Comparison of ENCODE assay signal across 26 cellular contexts in genomic region chr11:9656864-9657263, GRCh38. TPM values are rescaled to one million over a fixed set of nuclear protein-coding genes. Genes with fewer than 3 reads are reported as not detected.
A peak's percentile ranks its signal among the peaks of the same experiment; 100 is the strongest.
DNase-seq lines count a peak whose midpoint lies in the region; ATAC-seq, FAIRE-seq and TF ChIP-seq lines count a peak whose summit lies in the region.
"Had no signal": no experiment of that assay in that cellular context is flagged by ENCODE, and none has a peak within 500 bp of the region (broad histone marks: within the 10 kb centered on the region; RNA-seq: fewer than 3 reads in every experiment).

No MANE protein-coding gene starts in this region.

- peaks cover 15% of the 10 kb centered on the region for H3K4me1 Mint-ChIP-seq in osteocyte (ENCODE audit: unreplicated experiment)

- no peaks in the 10 kb centered on the region for H4K20me1 ChIP-seq in endothelial cell of umbilical vein (replicated peaks; ENCODE audit: control insufficient read depth, extremely low read depth, insufficient read depth, low read length)
- H4K20me1 ChIP-seq: BLaER1 had no signal

- H3K4me1 ChIP-seq in endothelial cell of umbilical vein (ENCODE audit: control insufficient read depth, extremely low read depth, insufficient read depth, low read length), result peaks cover 13% of the 10 kb centered on the region
- H3K4me1 ChIP-seq: HAP-1, SJSA1 had no signal

- no peak for ATAC-seq in HG03565 (IDR thresholded peaks at IDR 0.05; ENCODE audit: unreplicated experiment)
- ATAC-seq in HG02763 (IDR thresholded peaks at IDR 0.05; ENCODE audit: unreplicated experiment), result no peak

- no peak overlapping the region for H3K27ac Mint-ChIP-seq in osteocyte (ENCODE audit: unreplicated experiment)
- H3K27ac Mint-ChIP-seq: CD4-positive, CD25-positive, alpha-beta regulatory T cell; HFFc6 had no signal

- CTCF ChIA-PET in endothelial cell of umbilical vein (lab: Charles Lee), result no interaction called here

- H3K4me3 ChIP-seq in endothelial cell of umbilical vein (replicated peaks in 1 of 3; ENCODE audit: insufficient read depth in 1 of 3, low read depth in 1 of 3, low read length in 3 of 3), result no peak overlapping the region
- H3K4me3 ChIP-seq: BLaER1, HAP-1, SJSA1 had no signal

- no peaks in the 10 kb centered on the region for H3K79me2 ChIP-seq in endothelial cell of umbilical vein (ENCODE audit: control insufficient read depth, insufficient read depth, low read length)

- intact Hi-C loops in endothelial cell of umbilical vein (cut with micrococcal nuclease), result no loop called here

- dilution Hi-C loops in endothelial cell of umbilical vein (cut with MboI; ENCODE audit: extremely low pct_ligation_motif_present, low sequenced_read_pairs), result no loop called here

- no peak overlapping the region for H3K9ac ChIP-seq in endothelial cell of umbilical vein (replicated peaks; ENCODE audit: extremely low read depth, insufficient read depth, low read length)
- H3K9ac ChIP-seq: BLaER1 had no signal

- no peaks in the 10 kb centered on the region for H3K36me3 ChIP-seq in endothelial cell of umbilical vein (ENCODE audit: control insufficient read depth in 2 of 2, extremely low read depth in 1 of 2, insufficient read depth in 2 of 2, low read length in 2 of 2)
- H3K36me3 ChIP-seq: BLaER1, HAP-1, SJSA1 had no signal

- no peak overlapping the region for H3K27ac ChIP-seq in endothelial cell of umbilical vein (ENCODE audit: insufficient read depth, low read depth, low read length)
- H3K27ac ChIP-seq: BLaER1, SJSA1 had no signal

- H3K27me3 Mint-ChIP-seq in osteocyte (ENCODE audit: unreplicated experiment), result no peaks in the 10 kb centered on the region

- H3K36me3 Mint-ChIP-seq in osteocyte (ENCODE audit: unreplicated experiment), result no peaks in the 10 kb centered on the region
- H3K36me3 Mint-ChIP-seq: CD4-positive, CD25-positive, alpha-beta regulatory T cell had no signal

- no peak for FAIRE-seq in endothelial cell of umbilical vein (lab: Jason Lieb, UNC)
- FAIRE-seq: D721Med, G401.6 had no signal

- no peak overlapping the region for H2AFZ ChIP-seq in endothelial cell of umbilical vein (ENCODE audit: low read depth, low read length)

- H3K9me3 Mint-ChIP-seq in osteocyte (ENCODE audit: unreplicated experiment), result peaks cover 8% of the 10 kb centered on the region

- H3K9me1 ChIP-seq in endothelial cell of umbilical vein (replicated peaks; ENCODE audit: control insufficient read depth, extremely low read depth, insufficient read depth, low read length), result no peaks in the 10 kb centered on the region

- no TSS peak for BruUV-seq in endothelial cell of umbilical vein (replicated peaks; lab: Mats Ljungman, UMichigan)

- DNase-seq in D341Med (ENCODE audit: low spot score), result peak; percentile 33
- DNase-seq in NCI-H2029 treated with DMSO at 0.1 percent for 48 hours (lab: John Stamatoyannopoulos, UW), result peak; percentile 35
- peak; percentile 35 for DNase-seq in endothelial cell of umbilical vein (ENCODE audit: low read depth, low spot score)
- peak; percentile 19 for DNase-seq in osteocyte (ENCODE audit: extremely low spot score, unreplicated experiment)
- DNase-seq in NCI-H748 treated with DMSO at 0.1 percent for 48 hours (lab: John Stamatoyannopoulos, UW), result no peak
- DNase-seq: CD4-positive, CD25-positive, alpha-beta regulatory T cell; GOT3; HFFc6; IMR-90; KG1; NCI-H1048; NCI-H1417; NCI-H1694; NCI-H2081 treated with DMSO at 0.1 percent for 48 hours; NCI-H446; NCI-H524 treated with DMSO at 0.1 percent for 48 hours; NK-92 treated with Interleukin-12 subunit alpha and Interleukin-12 subunit beta, amount 100 ng/mL, for 24 hours; Right ventricle myocardium superior; RPMI8226 had no signal

- no peak for TF ChIP-seq POLR2A in endothelial cell of umbilical vein (IDR thresholded peaks at IDR 0.05; ENCODE audit: low read depth, low read length)

- POLR2A ChIA-PET in endothelial cell of umbilical vein (lab: Charles Lee), result no interaction called here

- no peak overlapping the region for H3K4me2 ChIP-seq in endothelial cell of umbilical vein (ENCODE audit: insufficient read depth, low read length)
- H3K4me2 ChIP-seq: BLaER1 had no signal

- no peaks in the 10 kb centered on the region for H3K9me3 ChIP-seq in endothelial cell of umbilical vein (replicated peaks; ENCODE audit: control insufficient read depth, insufficient read depth, low read length)
- H3K9me3 ChIP-seq: SJSA1 had no signal

- H3K4me3 Mint-ChIP-seq in osteocyte (ENCODE audit: unreplicated experiment), result no peak overlapping the region
- H3K4me3 Mint-ChIP-seq: CD4-positive, CD25-positive, alpha-beta regulatory T cell; HFFc6 had no signal

- TF ChIP-seq CTCF in endothelial cell of umbilical vein (IDR thresholded peaks at IDR 0.05; ENCODE audit: extremely low read depth in 1 of 2, insufficient read depth in 1 of 2, low read depth in 1 of 2, low read length in 2 of 2), result no peak
- TF ChIP-seq CTCF in osteocyte (IDR thresholded peaks at IDR 0.05), result no peak

- H3K27me3 ChIP-seq in endothelial cell of umbilical vein (ENCODE audit: control insufficient read depth in 2 of 2, insufficient read depth in 2 of 2, low read length in 2 of 2), result no peaks in the 10 kb centered on the region
- H3K27me3 ChIP-seq: BLaER1, SJSA1 had no signal

TF ChIP-seq in endothelial cell of umbilical vein, 7 proteins besides CTCF, POLR2A, EP300 and RAD21:
- no peak for TF ChIP-seq EZH2 (IDR thresholded peaks at IDR 0.05; ENCODE audit: borderline replicate concordance, low read depth, low read length, severe bottlenecking)
- no peak for TF ChIP-seq FOS (IDR thresholded peaks at IDR 0.05; ENCODE audit: borderline replicate concordance, insufficient read depth, low read length)
- TF ChIP-seq GATA2 (IDR thresholded peaks at IDR 0.05; ENCODE audit: insufficient read depth, insufficient read length, low read depth, low read length), result no peak

RNA-seq across cellular contexts. Expression of gene SWAP70, which starts 7.0 kb away (rescaled TPM):
- total RNA-seq in endothelial cell of umbilical vein, result 156 and 165 TPM in 2 replicates
- 39.6 and 52.5 TPM in 2 replicates for polyA plus RNA-seq in endothelial cell of umbilical vein
- polyA plus RNA-seq in endothelial cell of umbilical vein (2011; cell fraction: cytosol; rRNA removed), result 62.4 and 66.8 TPM in 2 replicates
- polyA plus RNA-seq in endothelial cell of umbilical vein (2011; cell fraction: nucleus; rRNA removed), result 49.5 and 63.1 TPM in 2 replicates
- 106 and 152 TPM in 2 replicates for polyA plus RNA-seq in endothelial cell of umbilical vein (2012)
- polyA minus RNA-seq in endothelial cell of umbilical vein, result 89.0 and 89.6 TPM in 2 replicates
- polyA minus RNA-seq in endothelial cell of umbilical vein (2011; cell fraction: cytosol; rRNA and poly(A)+ RNA removed), result 16.4 TPM
- polyA minus RNA-seq in endothelial cell of umbilical vein (2011; cell fraction: nucleus; rRNA and poly(A)+ RNA removed), result 49.5 and 64.0 TPM in 2 replicates
- total RNA-seq in osteocyte, result 37.4 and 39.7 TPM in 2 replicates
